In the genomic region with DNA sequence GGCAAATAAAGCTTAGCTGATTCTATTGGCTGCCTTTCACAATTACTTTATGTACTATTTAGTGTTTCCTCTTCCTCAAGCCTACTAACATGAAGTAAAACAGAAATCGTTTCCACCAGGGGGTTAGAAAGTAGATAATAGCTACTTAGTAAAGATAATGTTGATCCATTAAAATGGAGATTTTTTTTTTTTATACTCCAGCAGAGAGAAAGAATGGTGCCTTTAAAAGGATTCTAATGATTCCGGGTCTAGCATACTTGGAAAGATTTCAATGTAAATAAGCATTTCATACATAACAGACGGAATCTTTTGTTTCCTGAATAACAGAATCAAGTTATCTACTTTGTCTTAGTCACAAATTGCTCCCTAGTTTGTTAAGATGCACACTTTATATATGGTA, we compare ENCODE assay signal across 2 cellular contexts.
TF ChIP-seq lines count a peak whose summit lies in the region.

No MANE protein-coding gene starts in this region.

TF ChIP-seq in GM23338, 12 proteins besides CTCF, POLR2A, EP300 and RAD21:
- TF ChIP-seq CREB1 (CRISPR knock-in tag; IDR thresholded peaks at IDR 0.05; ENCODE audit: low read depth) (no peak), NANOG (IDR thresholded peaks at IDR 0.05; ENCODE audit: borderline replicate concordance) (peak; percentile 47; the same call in 1 of the 2 replicates), JUNB (IDR thresholded peaks at IDR 0.05; ENCODE audit: unreplicated experiment) (no peak), REST (IDR thresholded peaks at IDR 0.05; ENCODE audit: unreplicated experiment) (no peak), ZNF331 (CRISPR knock-in tag; IDR thresholded peaks at IDR 0.05; ENCODE audit: low read depth) (no peak)
TF ChIP-seq in GM23338: peak in this region for 1.

TF ChIP-seq in endothelial cell of umbilical vein, 7 proteins besides CTCF, POLR2A, EP300 and RAD21:
- TF ChIP-seq POLR2AphosphoS5 (IDR thresholded peaks at IDR 0.05; ENCODE audit: insufficient read depth, low read depth, low read length) (no peak), EZH2 (IDR thresholded peaks at IDR 0.05; ENCODE audit: borderline replicate concordance, low read depth, low read length, severe bottlenecking) (no peak), JUN (IDR thresholded peaks at IDR 0.05; ENCODE audit: borderline replicate concordance, insufficient read depth, insufficient read length, low read depth) (no peak), FOS (IDR thresholded peaks at IDR 0.05; ENCODE audit: borderline replicate concordance, insufficient read depth, low read length) (no peak), GATA2 (IDR thresholded peaks at IDR 0.05; ENCODE audit: insufficient read depth, insufficient read length, low read depth, low read length) (no peak), MYC (IDR thresholded peaks at IDR 0.05; ENCODE audit: low read depth, low read length) (no peak)
- TF ChIP-seq, protein P1, sequence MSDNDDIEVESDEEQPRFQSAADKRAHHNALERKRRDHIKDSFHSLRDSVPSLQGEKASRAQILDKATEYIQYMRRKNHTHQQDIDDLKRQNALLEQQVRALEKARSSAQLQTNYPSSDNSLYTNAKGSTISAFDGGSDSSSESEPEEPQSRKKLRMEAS (IDR thresholded peaks at IDR 0.05; ENCODE audit: insufficient read depth, insufficient read length) = no peak
TF ChIP-seq in endothelial cell of umbilical vein: peak in this region for 0.
